15 cellular contexts compared by ENCODE assay signal in the genomic region with DNA sequence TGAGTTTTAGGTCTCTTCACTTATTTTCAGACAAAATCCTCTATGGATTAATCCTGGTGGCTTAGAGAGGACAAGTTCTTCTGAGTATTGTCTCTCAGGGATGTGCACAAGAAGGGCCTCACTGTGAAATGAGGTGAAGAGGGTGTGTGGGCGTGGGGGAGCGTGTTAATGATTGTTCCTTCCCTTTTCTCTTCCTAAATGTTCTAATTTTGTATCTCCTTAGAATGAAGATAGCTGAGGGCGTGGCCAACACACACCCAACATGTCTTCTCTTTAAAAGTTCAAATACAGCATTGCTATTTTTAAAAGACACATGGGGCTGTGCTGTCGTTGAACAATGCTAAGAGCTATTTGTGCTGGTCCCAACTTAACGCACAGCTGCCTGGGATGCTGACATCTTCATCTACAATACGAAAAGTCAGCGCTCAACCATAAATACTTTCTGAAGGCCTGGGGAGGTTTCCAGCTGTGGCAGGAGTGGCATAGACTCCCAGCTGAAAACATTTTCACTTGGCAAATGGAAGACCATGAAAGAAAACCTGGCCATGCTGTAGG.
"Had no signal": no experiment of that assay in that cellular context is flagged by ENCODE, and none has a peak within 500 bp of the region (broad histone marks: within the 10 kb centered on the region; RNA-seq: fewer than 3 reads in every experiment).

No MANE protein-coding gene starts in this region.

- H3K27ac ChIP-seq: epithelial cell of prostate, parathyroid adenoma, stomach had no signal

- H2AFZ ChIP-seq: parathyroid adenoma had no signal

- H3K79me2 ChIP-seq: parathyroid adenoma had no signal

- H3K9me3 ChIP-seq: stomach, thyroid gland had no signal

- H3K27ac Mint-ChIP-seq: activated T-cell treated with anti-CD3 and anti-CD28 coated beads, Interleukin-2, amount 50 U/mL, for 72 hours; effector memory CD8-positive, alpha-beta T cell; T-helper 2 cell treated with Interferon-gamma antibody and Interleukin-4, amounts not matched to agents 5 μg/mL and 100 μg/mL, for 36 hours had no signal

- DNase-seq: activated CD4-positive, alpha-beta T cell treated with anti-CD3 and anti-CD28 coated beads for 1 hour; activated CD4-positive, alpha-beta T cell treated with anti-CD3 and anti-CD28 coated beads, Interleukin-2, amount 50 U/mL, for 48 hours; activated T-cell treated with anti-CD3 and anti-CD28 coated beads, Interleukin-2, amount 50 U/mL, for 72 hours; central memory CD4-positive, alpha-beta T cell; effector memory CD8-positive, alpha-beta T cell; hippocampal formation; left ventricle myocardium superior; retina; stimulated activated CD4-positive, alpha-beta T cell treated with anti-CD3 and anti-CD28 coated beads, Interleukin-15, amount 100 ng/mL, for 24 hours; stimulated activated CD4-positive, alpha-beta T cell treated with anti-CD3 and anti-CD28 coated beads, Interleukin-4, amount 100 ng/mL, for 4 hours; stomach had no signal

- H3K27me3 ChIP-seq: stomach, thyroid gland had no signal

- ATAC-seq: activated T-cell treated with anti-CD3 and anti-CD28 coated beads, Interleukin-2, amount 50 U/mL, for 72 hours; effector memory CD8-positive, alpha-beta T cell; left ventricle myocardium superior had no signal

- H3K4me3 ChIP-seq: stomach, thyroid gland had no signal

- H3K4me3 Mint-ChIP-seq: activated T-cell treated with anti-CD3 and anti-CD28 coated beads, Interleukin-2, amount 50 U/mL, for 72 hours; effector memory CD8-positive, alpha-beta T cell; T-helper 2 cell treated with Interferon-gamma antibody and Interleukin-4, amounts not matched to agents 5 μg/mL and 100 μg/mL, for 36 hours had no signal

- H3K9ac ChIP-seq: parathyroid adenoma had no signal

- H3K36me3 ChIP-seq: stomach, thyroid gland had no signal
